8 cellular contexts compared by ENCODE assay signal in genomic region chr18:10560457-10561045, GRCh38. TPM values are rescaled to one million over a fixed set of nuclear protein-coding genes. Genes with fewer than 3 reads are reported as not detected.
DNase-seq lines count a peak whose midpoint lies in the region; ATAC-seq and TF ChIP-seq lines count a peak whose summit lies in the region.

No MANE protein-coding gene starts in this region.

- WGBS in tibial nerve, 2 donors, result 26 to 33% methylated on average over 17 of the region's 17 CpGs

- H3K9me3 ChIP-seq in Panc1 (ENCODE audit: control insufficient read depth, insufficient read depth, low read depth, low read length), result no peaks in the 10 kb centered on the region
- H3K9me3 ChIP-seq in tibial nerve, result no peaks in the 10 kb centered on the region

- DNase-seq in AG09319 (ENCODE audit: extremely low read depth, low read depth) (peak; percentile 25), HuH-7.5 (ENCODE audit: low spot score) (peak; percentile 64), Panc1 (ENCODE audit: low read depth, low spot score) (peak; percentile 25), globus pallidus (ENCODE audit: low spot score) (peak; percentile 68), occipital lobe (lab: John Stamatoyannopoulos, UW) (peak; percentile 37), tibial nerve (ENCODE audit: low spot score in 2 of 2) (peak; percentile 84 to 98)
- DNase-seq in activated naive CD4-positive, alpha-beta T cell treated with Interleukin-2 at 50 U/mL for 16 hours, result peak; percentile 49

- no peaks in the 10 kb centered on the region for H3K27me3 ChIP-seq in Panc1 (ENCODE audit: control insufficient read depth, insufficient read depth, low read length)
- H3K27me3 ChIP-seq in tibial nerve, result no peaks in the 10 kb centered on the region

- in situ Hi-C loops in Panc1 (cut with HindIII; ENCODE audit: low pct_unique_long_range_greater_than_20kb, low sequenced_read_pairs), result no loop called here

- no peak for TF ChIP-seq EP300 in tibial nerve (IDR thresholded peaks at IDR 0.05)

- BruUV-seq in Panc1 (replicated peaks; lab: Mats Ljungman, UMichigan), result no TSS peak

- H3K27ac ChIP-seq in Panc1 (ENCODE audit: low read length) (no peak overlapping the region), tibial nerve (no peak overlapping the region)

- H3K4me3 ChIP-seq in Panc1 (ENCODE audit: low read depth in 2 of 2, low read length in 2 of 2), result peak overlapping the region; percentile 7 to 27; a peak in 3 of 4 replicates
- H3K4me3 ChIP-seq in tibial nerve, result peak overlapping the region in 3 of 4 donors; percentile 12 to 38 (median 28)

- no peak for TF ChIP-seq POLR2A in tibial nerve (IDR thresholded peaks at IDR 0.05)

- H3K4me1 ChIP-seq in Panc1 (ENCODE audit: control insufficient read depth, insufficient read depth, low read length) (no peaks in the 10 kb centered on the region), tibial nerve (peaks cover 0 to 14% (median 0%) of the 10 kb centered on the region in 4 donors)

- TF ChIP-seq CTCF in AG09319 (IDR thresholded peaks at IDR 0.05; ENCODE audit: low read depth, low read length), result peak; percentile 86
- TF ChIP-seq CTCF in Panc1 (IDR thresholded peaks at IDR 0.05), result peak; percentile 85
- TF ChIP-seq CTCF in tibial nerve (IDR thresholded peaks at IDR 0.05), result peak; percentile 62 to 82 (median 76)

- intact Hi-C loops in Panc1 (cut with micrococcal nuclease; ENCODE audit: unreplicated experiment), result loop anchor here (10.0 kb wide), 1 partner anchor 594 kb away; no protein-coding TSS in a partner anchor

- H3K36me3 ChIP-seq in Panc1 (ENCODE audit: control insufficient read depth, insufficient read depth, low read length), result no peaks in the 10 kb centered on the region
- peaks cover 0 to 26% (median 0%) of the 10 kb centered on the region in 3 donors for H3K36me3 ChIP-seq in tibial nerve

- peak; percentile 60 for ATAC-seq in GM18909 (IDR thresholded peaks at IDR 0.05; ENCODE audit: poor library complexity, unreplicated experiment)
- peak; percentile 87 for ATAC-seq in Panc1

- POLR2A ChIA-PET in Panc1 (lab: Charles Lee), result no interaction called here

- CTCF ChIA-PET in Panc1 (lab: Charles Lee), result interaction anchor here (1.2 to 1.6 kb wide), 2 partner anchors 11 to 98 kb away, joined by 3 to 4 read pairs; no protein-coding TSS in a partner anchor

RNA-seq across cellular contexts. Expression of gene NAPG, which starts 34.7 kb away (rescaled TPM):
- total RNA-seq in Panc1 (2021; ENCODE audit: unreplicated experiment) (27.8 TPM), occipital lobe (108 TPM), tibial nerve (10 to 100 TPM; 19.0 to 37.9 (median 27.7) TPM)
- 11.6 TPM for polyA plus RNA-seq in Panc1 (2012; ENCODE audit: insufficient read length)

Comparison
In these comparisons a context has a peak if more than half of its experiments do, and no peak if none do; other contexts are left out.
1. DNase-seq: peak in every context shown above with its lines; median percentile 91 in tibial nerve; 68 in globus pallidus; 64 in HuH-7.5; 49 in activated naive CD4-positive, alpha-beta T cell treated with Interleukin-2 at 50 U/mL for 16 hours; 37 in occipital lobe; 25 in AG09319; 25 in Panc1.